ENCODE assay signal across 14 cellular contexts in genomic region chr17:72255481-72255880, GRCh38.
"Had no signal": no experiment of that assay in that cellular context is flagged by ENCODE, and none has a peak within 500 bp of the region (broad histone marks: within the 10 kb centered on the region; RNA-seq: fewer than 3 reads in every experiment).

No MANE protein-coding gene starts in this region.

- H3K4me3 ChIP-seq: cardiac muscle cell, heart right ventricle, left ventricle myocardium inferior, psoas muscle, testis had no signal

- H3K27me3 ChIP-seq: cardiac muscle cell, testis had no signal

- H3K36me3 ChIP-seq: cardiac muscle cell, heart right ventricle, left ventricle myocardium inferior had no signal

- ATAC-seq: heart right ventricle; psoas muscle; stimulated activated naive CD8-positive, alpha-beta T cell treated with anti-CD3 and anti-CD28 coated beads, Interleukin-15, amount 100 ng/mL, for 72 hours had no signal

- FAIRE-seq: astrocyte, frontal cortex had no signal

- DNase-seq: activated CD4-positive, alpha-beta T cell treated with anti-CD3 and anti-CD28 coated beads for 48 hours; activated naive CD4-positive, alpha-beta T cell; heart right ventricle; islet precursor cell; left ventricle myocardium inferior; nephron progenitor cell; psoas muscle; stimulated activated CD4-positive, alpha-beta T cell treated with anti-CD3 and anti-CD28 coated beads, Interleukin-4, amount 100 ng/mL, for 4 hours; stimulated activated naive CD8-positive, alpha-beta T cell treated with anti-CD3 and anti-CD28 coated beads, Interleukin-15, amount 100 ng/mL, for 72 hours; T1000; testis had no signal
